Comparison of ENCODE assay signal across 23 cellular contexts in the genomic region with DNA sequence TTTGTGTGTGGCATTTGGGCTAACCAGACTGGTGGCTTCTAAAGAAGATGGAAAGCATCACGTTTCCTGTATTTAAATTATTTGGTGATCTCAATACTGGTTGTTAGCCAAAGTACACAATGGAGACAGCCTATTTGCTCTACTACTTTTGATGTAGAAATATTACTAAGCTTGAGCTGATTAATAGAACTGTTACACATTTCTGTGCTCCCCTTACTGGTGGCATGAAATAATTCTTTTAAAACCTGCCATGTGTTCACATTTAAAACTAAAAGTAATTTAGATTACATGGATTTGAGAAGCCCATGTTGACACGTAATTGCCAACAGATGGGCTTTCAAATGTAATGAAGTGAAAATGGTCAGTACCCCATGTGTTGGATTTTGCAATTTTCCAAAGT. TPM values are rescaled to one million over a fixed set of nuclear protein-coding genes. Genes with fewer than 3 reads are reported as not detected.
DNase-seq lines count a peak whose midpoint lies in the region; TF ChIP-seq lines count a peak whose summit lies in the region.
"Had no signal": no experiment of that assay in that cellular context is flagged by ENCODE, and none has a peak within 500 bp of the region (broad histone marks: within the 10 kb centered on the region; RNA-seq: fewer than 3 reads in every experiment).

No MANE protein-coding gene starts in this region.

- H3K9me3 ChIP-seq in SK-N-MC (ENCODE audit: low read depth, low read length): no peaks in the 10 kb centered on the region
- H3K9me3 ChIP-seq: ascending aorta, BE2C, mucosa of descending colon, neutrophil, right lobe of liver had no signal

- H3K36me3 Mint-ChIP-seq in type B pancreatic cell: peaks cover 30% of the 10 kb centered on the region

- no peak for TF ChIP-seq CTCF in type B pancreatic cell (conservative IDR thresholded peaks at IDR 0.05)

- no peaks in the 10 kb centered on the region for H3K36me3 ChIP-seq in SK-N-MC (ENCODE audit: insufficient read depth, low read length)
- H3K36me3 ChIP-seq: BE2C, neutrophil, right lobe of liver had no signal

- no peaks in the 10 kb centered on the region for H3K27me3 Mint-ChIP-seq in type B pancreatic cell
- H3K27me3 Mint-ChIP-seq: activated CD4-positive, alpha-beta T cell treated with anti-CD3 and anti-CD28 coated beads for 36 hours had no signal

- H3K9me3 Mint-ChIP-seq in type B pancreatic cell: no peaks in the 10 kb centered on the region

- no peak overlapping the region for H3K27ac Mint-ChIP-seq in type B pancreatic cell
- H3K27ac Mint-ChIP-seq: activated CD4-positive, alpha-beta T cell treated with anti-CD3 and anti-CD28 coated beads for 36 hours had no signal

- peaks cover 10% of the 10 kb centered on the region for H3K4me1 Mint-ChIP-seq in type B pancreatic cell (ENCODE audit: unreplicated experiment)

- no peak overlapping the region for H3K4me3 Mint-ChIP-seq in type B pancreatic cell
- H3K4me3 Mint-ChIP-seq: activated CD4-positive, alpha-beta T cell treated with anti-CD3 and anti-CD28 coated beads for 36 hours had no signal

- peak overlapping the region; percentile 10; the same call in 1 of the 2 replicates for H3K27ac ChIP-seq in SK-N-MC
- H3K27ac ChIP-seq: ascending aorta, HL-60, neutrophil, right lobe of liver had no signal

- intact Hi-C loops in posterior cingulate gyrus (cut with DNase I): no loop called here

- DNase-seq in AG08395 (ENCODE audit: low spot score) (peak; percentile 15), EH (ENCODE audit: low read depth) (peak; percentile 70), SK-N-MC (ENCODE audit: low read depth, low spot score) (no peak), fibroblast of peridontal ligament (ENCODE audit: extremely low read depth) (peak; percentile 56), posterior cingulate gyrus (no peak), SW480 (ENCODE audit: low spot score) (no peak), type B pancreatic cell (ENCODE audit: extremely low spot score, unreplicated experiment) (no peak), NCI-H1436 (lab: John Stamatoyannopoulos, UW) (no peak)
- DNase-seq: activated CD4-positive, alpha-beta T cell treated with anti-CD3 and anti-CD28 coated beads for 36 hours; activated naive CD4-positive, alpha-beta T cell treated with Interleukin-2 at 50 U/mL for 16 hours; BE2C; DMS79; hippocampal formation; KG1; kidney glomerular epithelial cell; mucosa of descending colon; NCI-H1105; NCI-H345; right lobe of liver; SHP77 had no signal

- H3K9ac ChIP-seq in SK-N-MC (ENCODE audit: insufficient read length): no peak overlapping the region

- no peak overlapping the region for H3K4me3 ChIP-seq in SK-N-MC
- H3K4me3 ChIP-seq: ascending aorta, mucosa of descending colon, right lobe of liver had no signal

RNA-seq across cellular contexts. Expression of a gene that starts 10.6 kb away (rescaled TPM):
- 15.9 and 57.7 TPM in 2 replicates for total RNA-seq in type B pancreatic cell (ENCODE audit: low replicate concordance)
- total RNA-seq: activated CD4-positive, alpha-beta T cell treated with anti-CD3 and anti-CD28 coated beads for 36 hours had no signal

RNA-seq across cellular contexts. Expression of a gene that starts 59.0 kb away (rescaled TPM):
- total RNA-seq in type B pancreatic cell (ENCODE audit: low replicate concordance): 30.5 and 44.1 TPM in 2 replicates

Comparison
In these comparisons a context has a peak if more than half of its experiments do, and no peak if none do; other contexts are left out.
1. DNase-seq: peak in AG08395 (single experiment), EH (single experiment) and fibroblast of peridontal ligament (single experiment); none in SK-N-MC (single experiment), posterior cingulate gyrus (0 of 10), SW480 (single experiment), type B pancreatic cell (single experiment) and NCI-H1436 (single experiment).